1 cellular context compared by ENCODE assay signal in genomic region chr6:77017537-77017936, GRCh38.
A peak's percentile ranks its signal among the peaks of the same experiment; 100 is the strongest.
TF ChIP-seq lines count a peak whose summit lies in the region.

No MANE protein-coding gene starts in this region.

TF ChIP-seq in liver, 16 proteins besides CTCF, POLR2A, EP300 and RAD21 (continued from another document):
- peak; percentile 87 for TF ChIP-seq MAX (IDR thresholded peaks at IDR 0.05)
- peak in 1 of 2 donors; percentile 92 for TF ChIP-seq JUND (IDR thresholded peaks at IDR 0.05)
- peak; percentile 71 for TF ChIP-seq YY1 (IDR thresholded peaks at IDR 0.05)
- peak; percentile 76 for TF ChIP-seq FOXA2 (IDR thresholded peaks at IDR 0.05)
- TF ChIP-seq HNF4G (IDR thresholded peaks at IDR 0.05) = peak; percentile 17
- peak; percentile 72 for TF ChIP-seq FOXA1 (IDR thresholded peaks at IDR 0.05)
- TF ChIP-seq, protein P1, sequence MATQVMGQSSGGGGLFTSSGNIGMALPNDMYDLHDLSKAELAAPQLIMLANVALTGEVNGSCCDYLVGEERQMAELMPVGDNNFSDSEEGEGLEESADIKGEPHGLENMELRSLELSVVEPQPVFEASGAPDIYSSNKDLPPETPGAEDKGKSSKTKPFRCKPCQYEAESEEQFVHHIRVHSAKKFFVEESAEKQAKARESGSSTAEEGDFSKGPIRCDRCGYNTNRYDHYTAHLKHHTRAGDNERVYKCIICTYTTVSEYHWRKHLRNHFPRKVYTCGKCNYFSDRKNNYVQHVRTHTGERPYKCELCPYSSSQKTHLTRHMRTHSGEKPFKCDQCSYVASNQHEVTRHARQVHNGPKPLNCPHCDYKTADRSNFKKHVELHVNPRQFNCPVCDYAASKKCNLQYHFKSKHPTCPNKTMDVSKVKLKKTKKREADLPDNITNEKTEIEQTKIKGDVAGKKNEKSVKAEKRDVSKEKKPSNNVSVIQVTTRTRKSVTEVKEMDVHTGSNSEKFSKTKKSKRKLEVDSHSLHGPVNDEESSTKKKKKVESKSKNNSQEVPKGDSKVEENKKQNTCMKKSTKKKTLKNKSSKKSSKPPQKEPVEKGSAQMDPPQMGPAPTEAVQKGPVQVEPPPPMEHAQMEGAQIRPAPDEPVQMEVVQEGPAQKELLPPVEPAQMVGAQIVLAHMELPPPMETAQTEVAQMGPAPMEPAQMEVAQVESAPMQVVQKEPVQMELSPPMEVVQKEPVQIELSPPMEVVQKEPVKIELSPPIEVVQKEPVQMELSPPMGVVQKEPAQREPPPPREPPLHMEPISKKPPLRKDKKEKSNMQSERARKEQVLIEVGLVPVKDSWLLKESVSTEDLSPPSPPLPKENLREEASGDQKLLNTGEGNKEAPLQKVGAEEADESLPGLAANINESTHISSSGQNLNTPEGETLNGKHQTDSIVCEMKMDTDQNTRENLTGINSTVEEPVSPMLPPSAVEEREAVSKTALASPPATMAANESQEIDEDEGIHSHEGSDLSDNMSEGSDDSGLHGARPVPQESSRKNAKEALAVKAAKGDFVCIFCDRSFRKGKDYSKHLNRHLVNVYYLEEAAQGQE (IDR thresholded peaks at IDR 0.05) = peak; percentile 49
- peak; percentile 92 to 99 for TF ChIP-seq RXRA (IDR thresholded peaks at IDR 0.05)
- no peak for TF ChIP-seq TAF1 (conservative IDR thresholded peaks at IDR 0.05)
- TF ChIP-seq GABPA (IDR thresholded peaks at IDR 0.05 in 1 of 2, conservative IDR thresholded peaks at IDR 0.05 in 1 of 2) = peak in 1 of 2 donors; percentile 47
- TF ChIP-seq SP1 (IDR thresholded peaks at IDR 0.05) = peak; percentile 62
- TF ChIP-seq ATF3 (IDR thresholded peaks at IDR 0.05) = no peak
- peak; percentile 81 to 97 for TF ChIP-seq HNF4A (conservative IDR thresholded peaks at IDR 0.05)
